17 cellular contexts compared by ENCODE assay signal in the genomic region with DNA sequence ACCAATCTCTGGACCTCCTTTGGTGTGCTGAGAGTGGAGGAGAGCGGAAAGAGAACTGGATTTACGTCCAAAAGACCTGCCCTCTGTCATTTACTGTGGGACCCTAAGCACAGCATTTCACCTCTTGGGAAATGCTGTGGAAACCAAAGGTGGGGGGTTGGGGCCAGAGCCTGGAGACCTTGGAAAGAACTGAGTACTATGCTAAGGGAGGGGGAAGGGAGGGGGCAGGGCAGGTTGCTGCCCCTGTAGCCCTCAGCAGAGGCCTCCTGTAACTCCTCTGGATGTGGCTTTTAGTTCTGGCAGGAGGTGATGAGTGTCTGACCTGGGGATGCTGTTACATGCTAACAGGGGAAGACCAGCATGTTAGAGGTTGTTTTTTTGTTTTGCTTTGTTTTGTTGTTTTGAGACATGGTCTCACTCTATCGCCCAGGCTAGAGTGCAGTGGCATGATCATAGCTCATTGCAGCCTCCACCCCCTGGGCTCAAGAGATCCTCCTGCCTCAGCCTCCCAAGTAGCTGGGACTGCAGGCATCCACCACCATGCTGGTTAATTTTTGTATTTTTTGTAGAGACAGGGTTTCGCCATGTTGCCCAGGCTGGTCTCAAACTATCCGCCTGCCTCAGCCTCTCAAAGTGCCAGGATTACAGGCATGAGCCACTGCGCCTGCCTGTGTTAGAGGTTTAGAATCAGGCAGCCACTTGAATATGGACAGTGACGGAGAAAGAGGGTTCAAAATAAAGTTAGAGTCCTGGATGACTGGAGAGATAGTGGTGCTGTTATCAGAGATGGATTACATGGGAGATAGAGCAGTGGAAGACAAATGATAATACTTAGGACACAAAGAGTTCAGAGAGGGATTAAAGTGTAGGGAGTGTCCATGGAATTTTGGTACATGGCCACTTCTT. TPM values are rescaled to one million over a fixed set of nuclear protein-coding genes. Genes with fewer than 3 reads are reported as not detected.
"Had no signal": no experiment of that assay in that cellular context is flagged by ENCODE, and none has a peak within 500 bp of the region (broad histone marks: within the 10 kb centered on the region; RNA-seq: fewer than 3 reads in every experiment).

No MANE protein-coding gene starts in this region.

- H3K4me1 Mint-ChIP-seq: activated CD4-positive, alpha-beta T cell treated with anti-CD3 and anti-CD28 coated beads, Interleukin-2, amount 10 ng/mL, durations not matched to agents 7 days and 5 days; activated naive CD8-positive, alpha-beta T cell treated with anti-CD3 and anti-CD28 coated beads for 36 hours; naive thymus-derived CD4-positive, alpha-beta T cell; stimulated activated naive CD8-positive, alpha-beta T cell treated with anti-CD3 and anti-CD28 coated beads, Interleukin-15, amount 100 ng/mL, for 72 hours had no signal

- H3K36me3 ChIP-seq: breast epithelium, spleen had no signal

- H3K4me1 ChIP-seq: breast epithelium had no signal

- H3K9me3 Mint-ChIP-seq: activated CD4-positive, alpha-beta T cell treated with anti-CD3 and anti-CD28 coated beads, Interleukin-2, amount 10 ng/mL, durations not matched to agents 7 days and 5 days; activated naive CD8-positive, alpha-beta T cell treated with anti-CD3 and anti-CD28 coated beads for 36 hours; dendritic cell treated with granulocyte-macrophage colony-stimulating factor and Interleukin-4, amounts not matched to agents 40 ng/mL and 50 ng/mL, for 4 days; naive thymus-derived CD4-positive, alpha-beta T cell; stimulated activated naive CD8-positive, alpha-beta T cell treated with anti-CD3 and anti-CD28 coated beads, Interleukin-15, amount 100 ng/mL, for 72 hours; T-helper 2 cell treated with Interferon-gamma antibody and Interleukin-4, amounts not matched to agents 5 μg/mL and 100 μg/mL, for 36 hours had no signal

- H3K27ac Mint-ChIP-seq: activated CD4-positive, alpha-beta T cell treated with anti-CD3 and anti-CD28 coated beads, Interleukin-2, amount 10 ng/mL, durations not matched to agents 7 days and 5 days; activated naive CD8-positive, alpha-beta T cell treated with anti-CD3 and anti-CD28 coated beads for 36 hours; dendritic cell treated with granulocyte-macrophage colony-stimulating factor and Interleukin-4, amounts not matched to agents 40 ng/mL and 50 ng/mL, for 4 days; naive thymus-derived CD4-positive, alpha-beta T cell; T-helper 2 cell treated with Interferon-gamma antibody and Interleukin-4, amounts not matched to agents 5 μg/mL and 100 μg/mL, for 36 hours had no signal

- H3K4me3 Mint-ChIP-seq: activated CD4-positive, alpha-beta T cell treated with anti-CD3 and anti-CD28 coated beads, Interleukin-2, amount 10 ng/mL, durations not matched to agents 7 days and 5 days; activated naive CD8-positive, alpha-beta T cell treated with anti-CD3 and anti-CD28 coated beads for 36 hours; dendritic cell treated with granulocyte-macrophage colony-stimulating factor and Interleukin-4, amounts not matched to agents 40 ng/mL and 50 ng/mL, for 4 days; naive thymus-derived CD4-positive, alpha-beta T cell; stimulated activated naive CD8-positive, alpha-beta T cell treated with anti-CD3 and anti-CD28 coated beads, Interleukin-15, amount 100 ng/mL, for 72 hours; T-helper 2 cell treated with Interferon-gamma antibody and Interleukin-4, amounts not matched to agents 5 μg/mL and 100 μg/mL, for 36 hours had no signal

- FAIRE-seq: frontal cortex, islet of Langerhans had no signal

- H3K27me3 ChIP-seq: breast epithelium had no signal

- H3K4me3 ChIP-seq: breast epithelium, lung, mucosa of descending colon, spleen had no signal

- ATAC-seq: naive thymus-derived CD4-positive, alpha-beta T cell; stimulated activated naive CD8-positive, alpha-beta T cell treated with anti-CD3 and anti-CD28 coated beads, Interleukin-15, amount 100 ng/mL, for 72 hours had no signal

- H3K9me3 ChIP-seq: breast epithelium, mucosa of descending colon, spleen had no signal

- H3K36me3 Mint-ChIP-seq: activated naive CD8-positive, alpha-beta T cell treated with anti-CD3 and anti-CD28 coated beads for 36 hours had no signal

- H3K27ac ChIP-seq: breast epithelium had no signal

- DNase-seq: activated CD4-positive, alpha-beta T cell treated with anti-CD3 and anti-CD28 coated beads, Interleukin-2, amount 10 ng/mL, durations not matched to agents 7 days and 5 days; activated CD8-positive, alpha-beta memory T cell treated with anti-CD3 and anti-CD28 coated beads for 24 hours; activated gamma-delta T cell treated with Interleukin-2 at 50 U/mL for 16 hours; activated naive CD8-positive, alpha-beta T cell treated with anti-CD3 and anti-CD28 coated beads for 36 hours; aorta; effector memory CD4-positive, alpha-beta T cell; mucosa of descending colon; naive thymus-derived CD4-positive, alpha-beta T cell; spleen; stimulated activated naive CD8-positive, alpha-beta T cell treated with anti-CD3 and anti-CD28 coated beads, Interleukin-15, amount 100 ng/mL, for 72 hours had no signal

RNA-seq across cellular contexts. Expression of a gene that starts 21.7 kb away (rescaled TPM):
- total RNA-seq: activated CD4-positive, alpha-beta T cell treated with anti-CD3 and anti-CD28 coated beads, Interleukin-2, amount 10 ng/mL, durations not matched to agents 7 days and 5 days; activated naive CD8-positive, alpha-beta T cell treated with anti-CD3 and anti-CD28 coated beads for 36 hours; pulmonary artery endothelial cell had no signal
